ENCODE assay signal across 11 cellular contexts in genomic region chr5:65061250-65061973, GRCh38.
DNase-seq lines count a peak whose midpoint lies in the region; ATAC-seq and TF ChIP-seq lines count a peak whose summit lies in the region.
"Had no signal": no experiment of that assay in that cellular context is flagged by ENCODE, and none has a peak within 500 bp of the region (broad histone marks: within the 10 kb centered on the region; RNA-seq: fewer than 3 reads in every experiment).

No MANE protein-coding gene starts in this region.

- no peak for TF ChIP-seq CTCF in BE2C (IDR thresholded peaks at IDR 0.05; ENCODE audit: low read depth, low read length)

- no peaks in the 10 kb centered on the region for H3K4me1 ChIP-seq in BE2C

- H3K36me3 ChIP-seq in BE2C = no peaks in the 10 kb centered on the region
- H3K36me3 ChIP-seq: right atrium auricular region had no signal

- peaks cover 31 to 56% (median 40%) of the 10 kb centered on the region in 3 donors for H3K4me1 Mint-ChIP-seq in IgD-negative memory B cell

- peak overlapping the region in 3 of 4 donors; percentile 46 to 76 (median 72) for H3K4me3 Mint-ChIP-seq in IgD-negative memory B cell
- H3K4me3 Mint-ChIP-seq: activated CD4-positive, alpha-beta T cell treated with anti-CD3 and anti-CD28 coated beads for 36 hours had no signal

- peak overlapping the region in 2 of 3 donors; percentile 74 to 90 for H3K27ac Mint-ChIP-seq in IgD-negative memory B cell
- H3K27ac Mint-ChIP-seq: activated CD4-positive, alpha-beta T cell treated with anti-CD3 and anti-CD28 coated beads for 36 hours had no signal

- H3K36me3 Mint-ChIP-seq in IgD-negative memory B cell = no peaks in the 10 kb centered on the region

- no peak overlapping the region for H3K4me3 ChIP-seq in BE2C (ENCODE audit: low read depth, low read length)
- H3K4me3 ChIP-seq: right atrium auricular region had no signal

- DNase-seq in BE2C (peak; percentile 30), ureter (ENCODE audit: low spot score) (no peak), NCI-H146 treated with DMSO at 0.1 percent for 48 hours (lab: John Stamatoyannopoulos, UW; ENCODE audit: unreplicated experiment) (no peak), Ammon's horn (ENCODE audit: low spot score) (no peak)
- no peak for DNase-seq in activated CD4-positive, alpha-beta T cell treated with anti-CD3 and anti-CD28 coated beads for 4 hours
- DNase-seq: activated CD4-positive, alpha-beta T cell treated with anti-CD3 and anti-CD28 coated beads for 36 hours; erythroblast had no signal

- H3K27me3 ChIP-seq in BE2C = 0 out of 2 replicates have a peak, but pooled peaks cover 2% of the 10 kb centered on the region
- H3K27me3 ChIP-seq: right atrium auricular region had no signal

- no peaks in the 10 kb centered on the region for H3K27me3 Mint-ChIP-seq in IgD-negative memory B cell

- peaks cover 0 to 1% (median 0%) of the 10 kb centered on the region in 3 donors for H3K9me3 Mint-ChIP-seq in IgD-negative memory B cell

- H3K9me3 ChIP-seq in BE2C = no peaks in the 10 kb centered on the region
- H3K9me3 ChIP-seq: right atrium auricular region had no signal

- peak; percentile 63 for ATAC-seq in GM19328 (IDR thresholded peaks at IDR 0.05; ENCODE audit: unreplicated experiment)
- peak; percentile 61 for ATAC-seq in HG02840 (IDR thresholded peaks at IDR 0.05; ENCODE audit: low FRiP score, unreplicated experiment)
- ATAC-seq: activated CD4-positive, alpha-beta T cell treated with anti-CD3 and anti-CD28 coated beads for 36 hours had no signal
